17 cellular contexts compared by ENCODE assay signal in the genomic region with DNA sequence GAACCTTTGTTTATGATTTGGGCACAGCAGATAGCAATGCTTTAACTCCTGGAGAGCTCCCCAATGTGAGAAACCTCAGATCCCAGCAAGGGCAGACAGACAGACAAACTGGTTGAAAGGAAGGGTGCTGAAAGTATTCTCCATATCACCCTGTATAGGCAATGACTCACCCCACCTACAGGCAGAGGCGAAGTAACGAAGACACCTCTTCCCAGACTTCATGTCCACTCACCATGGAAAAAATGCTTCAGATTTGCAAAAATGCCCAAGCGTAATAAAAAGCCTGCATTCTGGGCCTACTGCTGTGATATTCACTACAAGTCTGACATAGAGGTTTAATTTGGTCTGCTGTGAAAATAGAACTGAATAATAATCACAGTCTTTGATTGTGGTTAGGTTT. TPM values are rescaled to one million over a fixed set of nuclear protein-coding genes. Genes with fewer than 3 reads are reported as not detected.
DNase-seq lines count a peak whose midpoint lies in the region; ATAC-seq, FAIRE-seq and TF ChIP-seq lines count a peak whose summit lies in the region.
"Had no signal": no experiment of that assay in that cellular context is flagged by ENCODE, and none has a peak within 500 bp of the region (broad histone marks: within the 10 kb centered on the region; RNA-seq: fewer than 3 reads in every experiment).

No MANE protein-coding gene starts in this region.

- H3K4me3 ChIP-seq in astrocyte (ENCODE audit: insufficient read depth, low read depth, low read length) (no peak overlapping the region), neural progenitor cell (no peak overlapping the region)
- H3K4me3 ChIP-seq: heart left ventricle, sigmoid colon had no signal

- no peak overlapping the region for H3K4me3 Mint-ChIP-seq in astrocyte (ENCODE audit: unreplicated experiment)
- no peak overlapping the region for H3K4me3 Mint-ChIP-seq in neural progenitor cell
- H3K4me3 Mint-ChIP-seq: activated CD8-positive, alpha-beta memory T cell treated with anti-CD3 and anti-CD28 coated beads, Interleukin-2, amount 10 ng/mL, durations not matched to agents 7 days and 5 days had no signal

- H3K27me3 ChIP-seq in astrocyte (ENCODE audit: insufficient read depth, low read length) = no peaks in the 10 kb centered on the region
- no peaks in the 10 kb centered on the region for H3K27me3 ChIP-seq in neural progenitor cell
- H3K27me3 ChIP-seq: heart left ventricle, sigmoid colon had no signal

- no peak for FAIRE-seq in astrocyte (lab: Jason Lieb, UNC)

- ATAC-seq in HG02798 (IDR thresholded peaks at IDR 0.05; ENCODE audit: poor library complexity, unreplicated experiment) (no peak), GM19395 (IDR thresholded peaks at IDR 0.05; ENCODE audit: unreplicated experiment) (no peak), HG03196 (IDR thresholded peaks at IDR 0.05; ENCODE audit: unreplicated experiment) (no peak)
- ATAC-seq: activated CD8-positive, alpha-beta memory T cell treated with anti-CD3 and anti-CD28 coated beads, Interleukin-2, amount 10 ng/mL, durations not matched to agents 7 days and 5 days; heart left ventricle; left lobe of liver; naive thymus-derived CD8-positive, alpha-beta T cell; Panc1 had no signal

- H3K27ac ChIP-seq in astrocyte (ENCODE audit: low read depth, low read length) (peak overlapping the region; percentile 21), neural progenitor cell (no peak overlapping the region)
- H3K27ac ChIP-seq: sigmoid colon had no signal

- peaks cover 6% of the 10 kb centered on the region for H3K36me3 Mint-ChIP-seq in astrocyte (ENCODE audit: low read depth, unreplicated experiment)
- peaks cover 5% of the 10 kb centered on the region for H3K36me3 Mint-ChIP-seq in neural progenitor cell
- H3K36me3 Mint-ChIP-seq: naive thymus-derived CD8-positive, alpha-beta T cell had no signal

- no peaks in the 10 kb centered on the region for H4K20me1 ChIP-seq in astrocyte (ENCODE audit: insufficient read depth, low read length)
- H4K20me1 ChIP-seq in neural progenitor cell (ENCODE audit: low read depth) = no peaks in the 10 kb centered on the region

- DNase-seq in activated CD4-positive, alpha-beta T cell treated with anti-CD3 and anti-CD28 coated beads for 48 hours = peak; percentile 35
- DNase-seq in activated CD4-positive, alpha-beta T cell treated with anti-CD3 and anti-CD28 coated beads, Interleukin-2, amount 50 U/mL, for 48 hours = no peak
- peak; percentile 37 for DNase-seq in NCI-H226
- peak; percentile 83 for DNase-seq in astrocyte (ENCODE audit: low read depth)
- no peak for DNase-seq in neural progenitor cell (ENCODE audit: low spot score)
- DNase-seq: ACHN; activated CD8-positive, alpha-beta memory T cell treated with anti-CD3 and anti-CD28 coated beads, Interleukin-2, amount 10 ng/mL, durations not matched to agents 7 days and 5 days; heart left ventricle; naive thymus-derived CD8-positive, alpha-beta T cell; NCI-H1048; NCI-H446; sigmoid colon had no signal

- no peaks in the 10 kb centered on the region for H3K79me2 ChIP-seq in astrocyte (ENCODE audit: insufficient read depth, low read length)
- H3K79me2 ChIP-seq in neural progenitor cell (ENCODE audit: low read depth) = no peaks in the 10 kb centered on the region

- peaks cover 22% of the 10 kb centered on the region for H3K4me1 ChIP-seq in astrocyte (ENCODE audit: insufficient read depth, low read length)
- no peaks in the 10 kb centered on the region for H3K4me1 ChIP-seq in neural progenitor cell

- H3K27me3 Mint-ChIP-seq in astrocyte (ENCODE audit: low read depth, unreplicated experiment) (no peaks in the 10 kb centered on the region), neural progenitor cell (ENCODE audit: insufficient read depth, low read depth) (peaks cover 4% of the 10 kb centered on the region)
- H3K27me3 Mint-ChIP-seq: activated CD8-positive, alpha-beta memory T cell treated with anti-CD3 and anti-CD28 coated beads, Interleukin-2, amount 10 ng/mL, durations not matched to agents 7 days and 5 days had no signal

- H2AFZ ChIP-seq in astrocyte (ENCODE audit: low read depth, low read length) (no peak overlapping the region), neural progenitor cell (replicated peaks) (no peak overlapping the region)

- peak; percentile 4 for TF ChIP-seq CTCF in astrocyte (IDR thresholded peaks at IDR 0.05; ENCODE audit: insufficient read depth, low read depth, low read length)
- TF ChIP-seq CTCF in neural progenitor cell (IDR thresholded peaks at IDR 0.05) = no peak

- H3K4me1 Mint-ChIP-seq in astrocyte (ENCODE audit: low read depth, unreplicated experiment) (peaks cover 32% of the 10 kb centered on the region), neural progenitor cell (peaks cover 8% of the 10 kb centered on the region)

- H3K9ac ChIP-seq in astrocyte (ENCODE audit: low read length) (no peak overlapping the region), neural progenitor cell (no peak overlapping the region)

- H3K9me3 Mint-ChIP-seq in astrocyte (ENCODE audit: unreplicated experiment) = no peaks in the 10 kb centered on the region
- H3K9me3 Mint-ChIP-seq in neural progenitor cell = no peaks in the 10 kb centered on the region

- peak overlapping the region; percentile 42 for H3K27ac Mint-ChIP-seq in astrocyte (ENCODE audit: unreplicated experiment)
- H3K27ac Mint-ChIP-seq in neural progenitor cell = peak overlapping the region; percentile 2
- H3K27ac Mint-ChIP-seq: activated CD8-positive, alpha-beta memory T cell treated with anti-CD3 and anti-CD28 coated beads, Interleukin-2, amount 10 ng/mL, durations not matched to agents 7 days and 5 days had no signal

- no peak overlapping the region for H3K4me2 ChIP-seq in astrocyte (ENCODE audit: low read length)
- no peak overlapping the region for H3K4me2 ChIP-seq in neural progenitor cell

- H3F3A ChIP-seq in neural progenitor cell (ENCODE audit: low read depth) = no peaks in the 10 kb centered on the region

- H3K9me3 ChIP-seq in astrocyte (ENCODE audit: insufficient read depth, low read depth, low read length) = no peaks in the 10 kb centered on the region
- no peaks in the 10 kb centered on the region for H3K9me3 ChIP-seq in neural progenitor cell (ENCODE audit: low read depth)
- H3K9me3 ChIP-seq: heart left ventricle, sigmoid colon had no signal

- no peaks in the 10 kb centered on the region for H3K36me3 ChIP-seq in astrocyte (ENCODE audit: insufficient read depth, low read length)
- no peaks in the 10 kb centered on the region for H3K36me3 ChIP-seq in neural progenitor cell
- H3K36me3 ChIP-seq: heart left ventricle, sigmoid colon had no signal

RNA-seq across cellular contexts. Expression of a gene that starts 50.5 kb away (rescaled TPM):
- 720 and 820 TPM in 2 replicates for total RNA-seq in astrocyte
- total RNA-seq in neural progenitor cell (ENCODE audit: low replicate concordance) = 14.6 and 17.6 TPM in 2 replicates

Comparison
In these comparisons a context has a peak if more than half of its experiments do, and no peak if none do; other contexts are left out.
1. DNase-seq: peak in activated CD4-positive, alpha-beta T cell treated with anti-CD3 and anti-CD28 coated beads for 48 hours (single experiment), NCI-H226 (single experiment) and astrocyte (single experiment); none in activated CD4-positive, alpha-beta T cell treated with anti-CD3 and anti-CD28 coated beads, Interleukin-2, amount 50 U/mL, for 48 hours (0 of 2) and neural progenitor cell (single experiment).
2. RNA of a gene that starts 50.5 kb away (total RNA-seq): 720 to 820 TPM in astrocyte; 14.6 to 17.6 TPM in neural progenitor cell; every median in the first group is over 10 times any median in the second.